Comparison of ENCODE assay signal across 9 cellular contexts in genomic region chr7:130910949-130911944, GRCh38.
DNase-seq lines count a peak whose midpoint lies in the region; ATAC-seq and TF ChIP-seq lines count a peak whose summit lies in the region.
"Had no signal": no experiment of that assay in that cellular context is flagged by ENCODE, and none has a peak within 500 bp of the region (broad histone marks: within the 10 kb centered on the region; RNA-seq: fewer than 3 reads in every experiment).

No MANE protein-coding gene starts in this region.

- intact Hi-C loops in sciatic nerve (cut with DNase I), result no loop called here

- H3K27me3 ChIP-seq in H7 (ENCODE audit: control insufficient read depth, insufficient read depth, low read length), result no peaks in the 10 kb centered on the region
- H3K27me3 ChIP-seq: cardiac muscle cell had no signal

- no peak overlapping the region for H3K4me3 ChIP-seq in H7 (ENCODE audit: insufficient read depth, low read depth, low read length)
- H3K4me3 ChIP-seq: cardiac muscle cell had no signal

- no peaks in the 10 kb centered on the region for H3K36me3 ChIP-seq in H7 (replicated peaks; ENCODE audit: control insufficient read depth, insufficient read depth, low read length)
- H3K36me3 ChIP-seq: cardiac muscle cell had no signal

- DNase-seq in H7 (peak; percentile 39), sciatic nerve (ENCODE audit: low spot score) (no peak), COLO668 (lab: John Stamatoyannopoulos, UW; ENCODE audit: unreplicated experiment) (no peak)
- no peak for DNase-seq in activated CD4-positive, CD25-positive, alpha-beta regulatory T cell (lab: John Stamatoyannopoulos, UW)

- ATAC-seq in SK-N-SH treated with all-trans-retinoic acid at 6 μM for 48 hours (peak; percentile 56), esophagus mucosa (peak; percentile 68), sciatic nerve (peak; percentile 16), GM18907 (IDR thresholded peaks at IDR 0.05; ENCODE audit: unreplicated experiment) (no peak), HG02678 (IDR thresholded peaks at IDR 0.05; ENCODE audit: unreplicated experiment) (no peak)

TF ChIP-seq in SK-N-SH treated with all-trans-retinoic acid at 6 μM for 48 hours, 23 proteins besides CTCF, POLR2A, EP300 and RAD21:
- TF ChIP-seq TOX (CRISPR knock-in tag; IDR thresholded peaks at IDR 0.05; ENCODE audit: borderline replicate concordance), result peak; percentile 50; the same call in 1 of the 2 replicates
- TF ChIP-seq RARB (CRISPR knock-in tag; IDR thresholded peaks at IDR 0.05), result no peak

Comparison
In these comparisons a context has a peak if more than half of its experiments do, and no peak if none do; other contexts are left out.
1. ATAC-seq: peak in SK-N-SH treated with all-trans-retinoic acid at 6 μM for 48 hours (single experiment), esophagus mucosa (single experiment) and sciatic nerve (single experiment); none in GM18907 (single experiment) and HG02678 (single experiment).